In the genomic region with DNA sequence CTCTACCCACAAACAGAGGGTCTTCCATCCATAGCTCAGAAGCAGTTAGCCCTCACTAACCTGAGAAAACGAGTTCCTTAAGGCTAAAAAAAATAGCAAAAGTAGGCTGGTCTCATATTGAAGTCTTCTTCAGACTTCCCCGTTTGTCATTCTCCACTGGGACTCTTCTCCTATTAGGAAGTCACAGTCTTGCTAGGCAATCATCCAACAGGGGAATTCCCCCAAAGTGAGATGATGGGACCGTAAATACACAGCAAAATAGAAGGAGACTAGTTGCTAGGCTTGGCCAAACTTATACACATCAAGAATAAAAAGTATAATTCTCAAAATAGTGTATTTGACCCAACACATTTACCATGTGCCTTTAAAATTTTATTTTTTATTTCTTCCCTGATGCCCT, we compare ENCODE assay signal across 17 cellular contexts. TPM values are rescaled to one million over a fixed set of nuclear protein-coding genes. Genes with fewer than 3 reads are reported as not detected.
"Had no signal": no experiment of that assay in that cellular context is flagged by ENCODE, and none has a peak within 500 bp of the region (broad histone marks: within the 10 kb centered on the region; RNA-seq: fewer than 3 reads in every experiment).

No MANE protein-coding gene starts in this region.

- H3K27ac ChIP-seq: ovary, thoracic aorta had no signal

- H3K4me1 ChIP-seq: heart left ventricle had no signal

- H3K9me3 ChIP-seq: mucosa of descending colon, ovary, thoracic aorta had no signal

- DNase-seq: effector CD4-positive, alpha-beta T cell; endodermal cell; erythroblast; foreskin melanocyte; heart left ventricle; hippocampal formation; mammary epithelial cell; mucosa of descending colon; natural killer cell; ovary; right cardiac atrium; stimulated activated CD4-positive, alpha-beta T cell treated with anti-CD3 and anti-CD28 coated beads, Interleukin-4, amount 100 ng/mL, for 1 hour; substantia nigra had no signal

- H3K4me3 ChIP-seq: coronary artery, heart left ventricle, mucosa of descending colon, ovary, thoracic aorta had no signal

- H3K36me3 ChIP-seq: ovary had no signal

- ATAC-seq: heart left ventricle; mucosa of descending colon; natural killer cell; right cardiac atrium; stimulated activated memory B cell treated with anti-CD40 and anti-IgM and Interleukin-4, amounts not matched to agents 10 μg/mL and 1 μg/mL and 100 μg/mL, for 72 hours had no signal

- H3K27me3 ChIP-seq: heart left ventricle, ovary had no signal

RNA-seq across cellular contexts. Expression of a gene that starts 34.3 kb away (rescaled TPM):
- total RNA-seq: endothelial cell of umbilical vein had no signal
